Comparison of ENCODE assay signal across 1 cellular context in genomic region chr16:12199524-12199923, GRCh38.
TF ChIP-seq lines count a peak whose summit lies in the region.

No MANE protein-coding gene starts in this region.

TF ChIP-seq in HepG2, 621 proteins besides CTCF, POLR2A, EP300 and RAD21 (continued from another document and continues in another):
- TF ChIP-seq HOMEZ (CRISPR knock-in tag; IDR thresholded peaks at IDR 0.05; ENCODE audit: low read depth) (peak; percentile 60; the same call in 1 of the 2 replicates), ZNF33B (CRISPR knock-in tag; IDR thresholded peaks at IDR 0.05) (no peak), ATF4 (CRISPR knock-in tag; IDR thresholded peaks at IDR 0.05) (peak in 1 of 2 experiments; percentile 61; a peak in 1 of 4 replicates), ZFP36L1 (CRISPR knock-in tag; IDR thresholded peaks at IDR 0.05) (peak; percentile 79), ZNF672 (CRISPR knock-in tag; IDR thresholded peaks at IDR 0.05) (no peak), TIGD3 (CRISPR knock-in tag; IDR thresholded peaks at IDR 0.05; ENCODE audit: borderline replicate concordance) (no peak), NFIB (CRISPR knock-in tag; IDR thresholded peaks at IDR 0.05; ENCODE audit: borderline replicate concordance) (no peak), THRA (CRISPR knock-in tag; IDR thresholded peaks at IDR 0.05; ENCODE audit: borderline replicate concordance) (peak; percentile 71; the same call in 1 of the 2 replicates), ZNF784 (CRISPR knock-in tag; IDR thresholded peaks at IDR 0.05; ENCODE audit: borderline replicate concordance) (no peak), ZBTB46 (CRISPR knock-in tag; IDR thresholded peaks at IDR 0.05; ENCODE audit: borderline replicate concordance) (no peak), STAG1 (CRISPR knock-in tag; IDR thresholded peaks at IDR 0.05) (no peak; the same call in 1 of the 2 replicates), POLR2G (IDR thresholded peaks at IDR 0.05; ENCODE audit: low read depth, low read length) (no peak), HES4 (CRISPR knock-in tag; IDR thresholded peaks at IDR 0.05; ENCODE audit: borderline replicate concordance) (no peak), ISL2 (CRISPR knock-in tag; IDR thresholded peaks at IDR 0.05) (no peak), ZBTB44 (CRISPR knock-in tag; IDR thresholded peaks at IDR 0.05) (no peak; the same call in 1 of the 2 replicates), SP140L (CRISPR knock-in tag; IDR thresholded peaks at IDR 0.05; ENCODE audit: borderline replicate concordance) (peak; percentile 91; the same call in 1 of the 2 replicates), PRDM10 (CRISPR knock-in tag; IDR thresholded peaks at IDR 0.05; ENCODE audit: low read depth) (peak; percentile 52; the same call in 1 of the 2 replicates), MAFF (IDR thresholded peaks at IDR 0.05; ENCODE audit: low read depth, low read length) (no peak), FOXA1 (IDR thresholded peaks at IDR 0.05) (no peak), FOXA1 (CRISPR knock-in tag; IDR thresholded peaks at IDR 0.05) (no peak), SMAD3 (CRISPR knock-in tag; IDR thresholded peaks at IDR 0.05) (0 out of 2 replicates have a peak, but pooled peaks have one; percentile 80), ZNF558 (CRISPR knock-in tag; IDR thresholded peaks at IDR 0.05; ENCODE audit: borderline replicate concordance) (peak; percentile 56; the same call in 1 of the 2 replicates), ZNF737 (CRISPR knock-in tag; IDR thresholded peaks at IDR 0.05; ENCODE audit: borderline replicate concordance) (no peak; the same call in 1 of the 2 replicates), ZNF563 (CRISPR knock-in tag; IDR thresholded peaks at IDR 0.05) (no peak), CSRNP1 (CRISPR knock-in tag; IDR thresholded peaks at IDR 0.05) (no peak), SOX13 (IDR thresholded peaks at IDR 0.05) (no peak), SOX13 (CRISPR knock-in tag; conservative IDR thresholded peaks at IDR 0.05 in 1 of 2, IDR thresholded peaks at IDR 0.05 in 1 of 2) (peak in 1 of 2 experiments; percentile 58; a peak in 1 of 4 replicates), FOXO4 (CRISPR knock-in tag; conservative IDR thresholded peaks at IDR 0.05) (no peak), SCMH1 (CRISPR knock-in tag; IDR thresholded peaks at IDR 0.05; ENCODE audit: borderline replicate concordance) (no peak), ARNTL (CRISPR knock-in tag; IDR thresholded peaks at IDR 0.05) (0 out of 2 replicates have a peak, but pooled peaks have one; percentile 45), ZNF639 (CRISPR knock-in tag; conservative IDR thresholded peaks at IDR 0.05) (peak; percentile 70; the same call in 1 of the 2 replicates), ZNF354B (CRISPR knock-in tag; IDR thresholded peaks at IDR 0.05) (no peak), KLF6 (CRISPR knock-in tag; IDR thresholded peaks at IDR 0.05) (peak; percentile 96), THAP8 (CRISPR knock-in tag; IDR thresholded peaks at IDR 0.05; ENCODE audit: borderline replicate concordance) (no peak), ZNF225 (CRISPR knock-in tag; IDR thresholded peaks at IDR 0.05) (no peak), HOXA7 (CRISPR knock-in tag; IDR thresholded peaks at IDR 0.05) (0 out of 2 replicates have a peak, but pooled peaks have one; percentile 62), ZNF547 (CRISPR knock-in tag; IDR thresholded peaks at IDR 0.05) (no peak; the same call in 1 of the 2 replicates), SAP130 (CRISPR knock-in tag; IDR thresholded peaks at IDR 0.05; ENCODE audit: low read depth) (peak; percentile 88), ARNT (IDR thresholded peaks at IDR 0.05) (no peak)
